ENCODE assay signal across 17 cellular contexts in the genomic region with DNA sequence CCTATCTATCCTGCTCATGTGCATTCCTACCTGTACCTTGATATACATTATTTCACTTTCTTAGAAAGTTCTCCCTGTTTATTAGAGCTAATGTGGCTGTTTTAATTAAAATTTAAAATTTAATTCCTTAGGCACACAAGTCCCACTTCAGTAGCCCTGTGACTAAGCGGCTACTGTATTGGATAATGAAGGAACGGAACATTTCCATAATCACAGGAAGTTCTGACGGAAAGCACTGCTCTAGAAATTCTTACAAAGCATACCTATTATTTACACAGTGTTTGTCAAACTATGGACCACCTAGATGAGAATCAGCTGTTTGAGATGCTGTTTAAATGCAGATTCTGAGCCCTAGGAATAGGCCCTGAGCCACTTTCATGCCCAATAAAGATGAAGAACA. TPM values are rescaled to one million over a fixed set of nuclear protein-coding genes. Genes with fewer than 3 reads are reported as not detected.
DNase-seq lines count a peak whose midpoint lies in the region; ATAC-seq and TF ChIP-seq lines count a peak whose summit lies in the region.
"Had no signal": no experiment of that assay in that cellular context is flagged by ENCODE, and none has a peak within 500 bp of the region (broad histone marks: within the 10 kb centered on the region; RNA-seq: fewer than 3 reads in every experiment).

No MANE protein-coding gene starts in this region.

- TF ChIP-seq CTCF in endothelial cell (IDR thresholded peaks at IDR 0.05; ENCODE audit: unreplicated experiment), result no peak
- TF ChIP-seq CTCF in neural progenitor cell (IDR thresholded peaks at IDR 0.05), result no peak
- no peak for TF ChIP-seq CTCF in PC-3 (conservative IDR thresholded peaks at IDR 0.05; ENCODE audit: low read depth, low read length)

- H3K9me3 ChIP-seq in neural progenitor cell (ENCODE audit: low read depth), result no peaks in the 10 kb centered on the region
- H3K9me3 ChIP-seq in PC-3 (ENCODE audit: low read length), result no peaks in the 10 kb centered on the region
- H3K9me3 ChIP-seq: BLaER1 had no signal

- H3K27me3 ChIP-seq in neural progenitor cell, result no peaks in the 10 kb centered on the region
- no peaks in the 10 kb centered on the region for H3K27me3 ChIP-seq in PC-3 (ENCODE audit: low read length)
- H3K27me3 ChIP-seq: BLaER1 had no signal

- no peaks in the 10 kb centered on the region for H3K9me2 ChIP-seq in PC-3 (replicated peaks; ENCODE audit: low read length)

- H3K4me1 ChIP-seq in neural progenitor cell, result peaks cover 78% of the 10 kb centered on the region
- no peaks in the 10 kb centered on the region; the same call in 1 of the 2 replicates for H3K4me1 ChIP-seq in PC-3 (ENCODE audit: insufficient read depth, low read length)
- H3K4me1 ChIP-seq: BLaER1 had no signal

- H3K27me3 Mint-ChIP-seq in endothelial cell (ENCODE audit: unreplicated experiment) (no peaks in the 10 kb centered on the region), neural progenitor cell (ENCODE audit: insufficient read depth, low read depth) (peaks cover 8% of the 10 kb centered on the region)
- H3K27me3 Mint-ChIP-seq: CD4-positive, CD25-positive, alpha-beta regulatory T cell had no signal

- H4K20me1 ChIP-seq in neural progenitor cell (ENCODE audit: low read depth) (peaks cover 100% of the 10 kb centered on the region), PC-3 (ENCODE audit: low read length) (no peaks in the 10 kb centered on the region)
- H4K20me1 ChIP-seq: BLaER1 had no signal

- H3K79me2 ChIP-seq in neural progenitor cell (ENCODE audit: low read depth) (peaks cover 100% of the 10 kb centered on the region), PC-3 (ENCODE audit: low read length) (no peaks in the 10 kb centered on the region)

- POLR2A ChIA-PET in PC-3 (lab: Charles Lee; ENCODE audit: unreplicated experiment), result no interaction called here

- intact Hi-C loops in PC-3 (cut with micrococcal nuclease), result loop anchor here (10.0 kb wide), 2 partner anchors 50 to 80 kb away; no protein-coding TSS in a partner anchor

- H3K4me3 ChIP-seq in neural progenitor cell (no peak overlapping the region), PC-3 (ENCODE audit: low read length) (no peak overlapping the region)
- H3K4me3 ChIP-seq: BLaER1, GM23338 had no signal

- ATAC-seq in PC-3, result no peak
- ATAC-seq: GM23338, HCT116 had no signal

- in situ Hi-C loops in KBM-7 (cut with MboI; ENCODE audit: low pct_unique_long_range_greater_than_20kb, low sequenced_read_pairs), result no loop called here

- H2AFZ ChIP-seq in neural progenitor cell (replicated peaks), result no peak overlapping the region
- no peak overlapping the region for H2AFZ ChIP-seq in PC-3 (ENCODE audit: low read length)
- H2AFZ ChIP-seq: GM23338 had no signal

- H3K27ac Mint-ChIP-seq in endothelial cell (ENCODE audit: unreplicated experiment) (peak overlapping the region; percentile 26), neural progenitor cell (no peak overlapping the region)
- H3K27ac Mint-ChIP-seq: B cell; CD4-positive, CD25-positive, alpha-beta regulatory T cell; CD8-positive, alpha-beta memory T cell; GM23338 had no signal

- peaks cover 75% of the 10 kb centered on the region for H3F3A ChIP-seq in neural progenitor cell (ENCODE audit: low read depth)
- H3F3A ChIP-seq in PC-3 (ENCODE audit: low read length, unreplicated experiment), result no peaks in the 10 kb centered on the region

- H3K9me3 Mint-ChIP-seq in endothelial cell (ENCODE audit: unreplicated experiment), result no peaks in the 10 kb centered on the region
- no peaks in the 10 kb centered on the region for H3K9me3 Mint-ChIP-seq in neural progenitor cell
- H3K9me3 Mint-ChIP-seq: CD4-positive, CD25-positive, alpha-beta regulatory T cell; CD8-positive, alpha-beta memory T cell; GM23338; H9 had no signal

- DNase-seq in astrocyte of the hippocampus (ENCODE audit: low read depth, low spot score) (peak; percentile 28), endothelial cell (ENCODE audit: low spot score) (no peak), neural progenitor cell (ENCODE audit: low spot score) (no peak), KBM-7 (no peak), PC-3 (no peak)
- no peak for DNase-seq in activated CD4-positive, alpha-beta T cell treated with anti-CD3 and anti-CD28 coated beads, Interleukin-2, amount 50 U/mL, for 4 hours
- DNase-seq: CD4-positive, CD25-positive, alpha-beta regulatory T cell; CD8-positive, alpha-beta memory T cell; DMS53; DMS79 treated with DMSO at 0.1 percent for 48 hours; GF-D8; H9 had no signal

- H3K4me1 Mint-ChIP-seq in endothelial cell (ENCODE audit: unreplicated experiment) (peaks cover 32% of the 10 kb centered on the region), neural progenitor cell (peaks cover 58% of the 10 kb centered on the region)
- H3K4me1 Mint-ChIP-seq: B cell; CD4-positive, CD25-positive, alpha-beta regulatory T cell; CD8-positive, alpha-beta memory T cell; GM23338 had no signal

- BruUV-seq in PC-3 (replicated peaks; lab: Mats Ljungman, UMichigan), result no TSS peak

- CTCF ChIA-PET in PC-3 (lab: Charles Lee), result no interaction called here

- H3K27ac ChIP-seq in neural progenitor cell, result peak overlapping the region; percentile 96
- no peak overlapping the region for H3K27ac ChIP-seq in PC-3 (ENCODE audit: low read length)
- H3K27ac ChIP-seq: BLaER1, C4-2B had no signal

- H3K9ac ChIP-seq in neural progenitor cell, result no peak overlapping the region
- no peak overlapping the region for H3K9ac ChIP-seq in PC-3 (ENCODE audit: low read length)
- H3K9ac ChIP-seq: BLaER1 had no signal

- H3K36me3 Mint-ChIP-seq in endothelial cell (ENCODE audit: low read depth, unreplicated experiment) (no peaks in the 10 kb centered on the region), neural progenitor cell (peaks cover 5% of the 10 kb centered on the region)
- H3K36me3 Mint-ChIP-seq: CD4-positive, CD25-positive, alpha-beta regulatory T cell; CD8-positive, alpha-beta memory T cell had no signal

- no peaks in the 10 kb centered on the region for H3K36me3 ChIP-seq in neural progenitor cell
- no peaks in the 10 kb centered on the region for H3K36me3 ChIP-seq in PC-3 (ENCODE audit: low read depth, low read length)
- H3K36me3 ChIP-seq: BLaER1 had no signal

- H3K4me3 Mint-ChIP-seq in endothelial cell (ENCODE audit: unreplicated experiment), result no peak overlapping the region
- no peak overlapping the region for H3K4me3 Mint-ChIP-seq in neural progenitor cell
- H3K4me3 Mint-ChIP-seq: B cell; CD4-positive, CD25-positive, alpha-beta regulatory T cell; CD8-positive, alpha-beta memory T cell; GM23338; H9 had no signal

- H3K4me2 ChIP-seq in neural progenitor cell, result peak overlapping the region; percentile 20
- no peak overlapping the region for H3K4me2 ChIP-seq in PC-3 (ENCODE audit: low read length)
- H3K4me2 ChIP-seq: BLaER1, GM23338 had no signal

RNA-seq across cellular contexts. Expression of a gene that starts 13.2 kb away (rescaled TPM):
- total RNA-seq in endothelial cell (ENCODE audit: unreplicated experiment) (105 TPM), neural progenitor cell (ENCODE audit: low replicate concordance) (251 and 278 TPM in 2 replicates), PC-3 (2014; rRNA removed) (6.3 and 10.3 TPM in 2 replicates)
- total RNA-seq: B cell; CD4-positive, CD25-positive, alpha-beta regulatory T cell; CD8-positive, alpha-beta memory T cell had no signal
